ENCODE assay signal across 15 cellular contexts in genomic region chr5:52838306-52839015, GRCh38. TPM values are rescaled to one million over a fixed set of nuclear protein-coding genes. Genes with fewer than 3 reads are reported as not detected.
A peak's percentile ranks its signal among the peaks of the same experiment; 100 is the strongest.
DNase-seq lines count a peak whose midpoint lies in the region; ATAC-seq and TF ChIP-seq lines count a peak whose summit lies in the region.
"Had no signal": no experiment of that assay in that cellular context is flagged by ENCODE, and none has a peak within 500 bp of the region (broad histone marks: within the 10 kb centered on the region; RNA-seq: fewer than 3 reads in every experiment).

No MANE protein-coding gene starts in this region.

- H3K4me1 ChIP-seq in skeletal muscle satellite cell (ENCODE audit: control insufficient read depth, insufficient read depth, low read length): peaks cover 38% of the 10 kb centered on the region
- H3K4me1 ChIP-seq in prostate gland (replicated peaks): no peaks in the 10 kb centered on the region
- H3K4me1 ChIP-seq: BLaER1 treated with 17β-estradiol and CSF1 and Interleukin-3, amounts not matched to agents 10 nM and 100 nM had no signal

- no peaks in the 10 kb centered on the region for H3K4me1 Mint-ChIP-seq in activated T-cell treated with anti-CD3 and anti-CD28 coated beads, Interleukin-2, amount 50 U/mL, for 24 hours (ENCODE audit: low read depth)
- H3K4me1 Mint-ChIP-seq: activated CD4-positive, alpha-beta T cell treated with anti-CD3 and anti-CD28 coated beads for 36 hours had no signal

- H3K9ac ChIP-seq in skeletal muscle satellite cell (ENCODE audit: low read depth, low read length): no peak overlapping the region
- H3K9ac ChIP-seq: BLaER1 treated with 17β-estradiol and CSF1 and Interleukin-3, amounts not matched to agents 10 nM and 100 nM had no signal

- intact Hi-C loops in prostate gland (cut with DNase I): no loop called here

- H3K27me3 ChIP-seq in skeletal muscle satellite cell (ENCODE audit: control insufficient read depth, insufficient read depth, low read length) (no peaks in the 10 kb centered on the region), prostate gland (replicated peaks; ENCODE audit: insufficient read depth) (no peaks in the 10 kb centered on the region)
- H3K27me3 ChIP-seq: BLaER1 treated with 17β-estradiol and CSF1 and Interleukin-3, amounts not matched to agents 10 nM and 100 nM; pancreas had no signal

- no peak overlapping the region for H3K27ac Mint-ChIP-seq in activated T-cell treated with anti-CD3 and anti-CD28 coated beads, Interleukin-2, amount 50 U/mL, for 24 hours
- H3K27ac Mint-ChIP-seq: activated CD4-positive, alpha-beta T cell treated with anti-CD3 and anti-CD28 coated beads for 36 hours; activated naive CD8-positive, alpha-beta T cell treated with anti-CD3 and anti-CD28 coated beads for 36 hours; T-helper 1 cell treated with Interleukin-12 subunit alpha and Interleukin-12 subunit beta and Interleukin-4 antibody, amounts not matched to agents 30 μg/mL and 1 μg/mL, for 36 hours had no signal

- H3K9me3 Mint-ChIP-seq in activated T-cell treated with anti-CD3 and anti-CD28 coated beads, Interleukin-2, amount 50 U/mL, for 24 hours: no peaks in the 10 kb centered on the region
- H3K9me3 Mint-ChIP-seq: activated naive CD8-positive, alpha-beta T cell treated with anti-CD3 and anti-CD28 coated beads for 36 hours; T-helper 1 cell treated with Interleukin-12 subunit alpha and Interleukin-12 subunit beta and Interleukin-4 antibody, amounts not matched to agents 30 μg/mL and 1 μg/mL, for 36 hours had no signal

- no peaks in the 10 kb centered on the region for H3K36me3 Mint-ChIP-seq in activated T-cell treated with anti-CD3 and anti-CD28 coated beads, Interleukin-2, amount 50 U/mL, for 24 hours (ENCODE audit: low read depth)
- H3K36me3 Mint-ChIP-seq: activated naive CD8-positive, alpha-beta T cell treated with anti-CD3 and anti-CD28 coated beads for 36 hours had no signal

- H3K4me2 ChIP-seq in skeletal muscle satellite cell (ENCODE audit: low read length): peak overlapping the region; percentile 76
- H3K4me2 ChIP-seq: BLaER1 treated with 17β-estradiol and CSF1 and Interleukin-3, amounts not matched to agents 10 nM and 100 nM had no signal

- no peak overlapping the region for H3K4me3 ChIP-seq in skeletal muscle satellite cell (ENCODE audit: low read length)
- no peak overlapping the region for H3K4me3 ChIP-seq in prostate gland
- H3K4me3 ChIP-seq: BLaER1 treated with 17β-estradiol and CSF1 and Interleukin-3, amounts not matched to agents 10 nM and 100 nM; pancreas had no signal

- H3K9me3 ChIP-seq in skeletal muscle satellite cell (replicated peaks; ENCODE audit: low read length) (no peaks in the 10 kb centered on the region), prostate gland (no peaks in the 10 kb centered on the region)
- H3K9me3 ChIP-seq: BLaER1 treated with 17β-estradiol and CSF1 and Interleukin-3, amounts not matched to agents 10 nM and 100 nM; pancreas had no signal

- no peak for ATAC-seq in GM21526 (IDR thresholded peaks at IDR 0.05; ENCODE audit: low FRiP score, unreplicated experiment)
- ATAC-seq: activated CD4-positive, alpha-beta T cell treated with anti-CD3 and anti-CD28 coated beads for 36 hours; pancreas had no signal

- no peak for TF ChIP-seq CTCF in prostate gland (IDR thresholded peaks at IDR 0.05)

- 81% methylated on average over 7 of the region's 7 CpGs for WGBS in prostate gland

- TF ChIP-seq POLR2A in prostate gland (IDR thresholded peaks at IDR 0.05): no peak

- DNase-seq in ELR (ENCODE audit: low read depth) (peak; percentile 55), T1000 (lab: John Stamatoyannopoulos, UW) (peak; percentile 12), glomerular visceral epithelial cell (ENCODE audit: extremely low spot score) (peak; percentile 52), NCI-H187 (lab: John Stamatoyannopoulos, UW) (no peak), prostate gland (ENCODE audit: low spot score) (no peak)
- no peak for DNase-seq in activated T-cell treated with anti-CD3 and anti-CD28 coated beads, Interleukin-2, amount 50 U/mL, for 24 hours
- DNase-seq: activated CD4-positive, alpha-beta T cell treated with anti-CD3 and anti-CD28 coated beads for 36 hours; activated naive CD8-positive, alpha-beta T cell treated with anti-CD3 and anti-CD28 coated beads for 36 hours; NCI-H1436 treated with DMSO at 0.1 percent for 48 hours; NCI-H524 treated with DMSO at 0.1 percent for 48 hours; pancreas had no signal

- H3K27ac ChIP-seq in prostate gland: peak overlapping the region in 1 of 2 donors; percentile 3
- H3K27ac ChIP-seq: BLaER1 treated with 17β-estradiol and CSF1 and Interleukin-3, amounts not matched to agents 10 nM and 100 nM; pancreas had no signal

- H3K27me3 Mint-ChIP-seq in activated T-cell treated with anti-CD3 and anti-CD28 coated beads, Interleukin-2, amount 50 U/mL, for 24 hours: no peaks in the 10 kb centered on the region
- H3K27me3 Mint-ChIP-seq: activated CD4-positive, alpha-beta T cell treated with anti-CD3 and anti-CD28 coated beads for 36 hours had no signal

- no peaks in the 10 kb centered on the region for H3K36me3 ChIP-seq in skeletal muscle satellite cell (ENCODE audit: insufficient read depth, low read length)
- H3K36me3 ChIP-seq in prostate gland: no peaks in the 10 kb centered on the region
- H3K36me3 ChIP-seq: BLaER1 treated with 17β-estradiol and CSF1 and Interleukin-3, amounts not matched to agents 10 nM and 100 nM; pancreas had no signal

- no peak overlapping the region for H3K4me3 Mint-ChIP-seq in activated T-cell treated with anti-CD3 and anti-CD28 coated beads, Interleukin-2, amount 50 U/mL, for 24 hours
- H3K4me3 Mint-ChIP-seq: activated CD4-positive, alpha-beta T cell treated with anti-CD3 and anti-CD28 coated beads for 36 hours; activated naive CD8-positive, alpha-beta T cell treated with anti-CD3 and anti-CD28 coated beads for 36 hours; T-helper 1 cell treated with Interleukin-12 subunit alpha and Interleukin-12 subunit beta and Interleukin-4 antibody, amounts not matched to agents 30 μg/mL and 1 μg/mL, for 36 hours had no signal

RNA-seq across cellular contexts. Expression of gene ITGA1, which starts 50.7 kb away (rescaled TPM):
- total RNA-seq in skeletal muscle satellite cell (2012; rRNA removed): 3.1 and 5.3 TPM in 2 replicates
- 10 to 100 TPM; 43.7 to 78.3 TPM for total RNA-seq in prostate gland

RNA-seq across cellular contexts. Expression of gene PELO, which starts 50.7 kb away (rescaled TPM):
- 19.8 and 23.6 TPM in 2 replicates for total RNA-seq in skeletal muscle satellite cell (2012; rRNA removed)
- total RNA-seq in prostate gland: 10 to 100 TPM; 14.9 to 18.8 TPM

Comparison
In these comparisons a context has a peak if more than half of its experiments do, and no peak if none do; other contexts are left out.
1. DNase-seq: peak in ELR (single experiment), T1000 (single experiment) and glomerular visceral epithelial cell (single experiment); none in NCI-H187 (0 of 2), prostate gland (single experiment) and activated T-cell treated with anti-CD3 and anti-CD28 coated beads, Interleukin-2, amount 50 U/mL, for 24 hours (single experiment).